In genomic region chr12:57429473-57430116, GRCh38 we compare ENCODE assay signal across 6 cellular contexts. TPM values are rescaled to one million over a fixed set of nuclear protein-coding genes. Genes with fewer than 3 reads are reported as not detected.
DNase-seq lines count a peak whose midpoint lies in the region; ATAC-seq lines count a peak whose summit lies in the region.

No MANE protein-coding gene starts in this region.

- no peak for DNase-seq in CD4-positive, CD25-positive, alpha-beta regulatory T cell
- peak in 1 of 2 experiments; percentile 64 for DNase-seq in SJCRH30
- DNase-seq in iris pigment epithelial cell (ENCODE audit: low read depth): peak; percentile 22
- DNase-seq in NCI-H345 treated with DMSO at 0.1 percent for 48 hours (lab: John Stamatoyannopoulos, UW; ENCODE audit: unreplicated experiment): no peak

- H3K27me3 ChIP-seq in CD4-positive, CD25-positive, alpha-beta regulatory T cell (ENCODE audit: control insufficient read depth, insufficient read depth, low read length): no peaks in the 10 kb centered on the region
- no peaks in the 10 kb centered on the region for H3K27me3 ChIP-seq in SJCRH30

- H3K4me1 ChIP-seq in CD4-positive, CD25-positive, alpha-beta regulatory T cell (ENCODE audit: control insufficient read depth, insufficient read depth, low read length, poor library complexity, severe bottlenecking): peaks cover 23% of the 10 kb centered on the region
- peaks cover 7% of the 10 kb centered on the region for H3K4me1 ChIP-seq in SJCRH30

- no peaks in the 10 kb centered on the region for H3K9me3 ChIP-seq in CD4-positive, CD25-positive, alpha-beta regulatory T cell (ENCODE audit: control insufficient read depth in 2 of 2, low read length in 2 of 2)
- no peaks in the 10 kb centered on the region for H3K9me3 ChIP-seq in SJCRH30 (replicated peaks)

- peaks cover 11% of the 10 kb centered on the region for H3K27me3 Mint-ChIP-seq in CD4-positive, CD25-positive, alpha-beta regulatory T cell

- H3K36me3 ChIP-seq in CD4-positive, CD25-positive, alpha-beta regulatory T cell (ENCODE audit: control insufficient read depth, insufficient read depth, low read length): peaks cover 3% of the 10 kb centered on the region
- peaks cover 9% of the 10 kb centered on the region for H3K36me3 ChIP-seq in SJCRH30

- H3K4me3 ChIP-seq in CD4-positive, CD25-positive, alpha-beta regulatory T cell (ENCODE audit: low read depth, low read length): peak overlapping the region; percentile 89
- peak overlapping the region; percentile 65 for H3K4me3 ChIP-seq in SJCRH30

- H3K4me1 Mint-ChIP-seq in CD4-positive, CD25-positive, alpha-beta regulatory T cell: peaks cover 13 to 56% (median 35%) of the 10 kb centered on the region in 4 donors

- H3K27ac Mint-ChIP-seq in CD4-positive, CD25-positive, alpha-beta regulatory T cell: peak overlapping the region; percentile 99 to 100 (median 99)

- ATAC-seq in CD4-positive, CD25-positive, alpha-beta regulatory T cell (ENCODE audit: low read depth in 2 of 2): no peak
- no peak for ATAC-seq in HG02798 (IDR thresholded peaks at IDR 0.05; ENCODE audit: poor library complexity, unreplicated experiment)
- ATAC-seq in HG02840 (IDR thresholded peaks at IDR 0.05; ENCODE audit: low FRiP score, unreplicated experiment): no peak

- H3K9me3 Mint-ChIP-seq in CD4-positive, CD25-positive, alpha-beta regulatory T cell: peaks cover 0 to 1% (median 0%) of the 10 kb centered on the region in 7 donors

- peaks cover 4% of the 10 kb centered on the region for H3K36me3 Mint-ChIP-seq in CD4-positive, CD25-positive, alpha-beta regulatory T cell

- H3K4me3 Mint-ChIP-seq in CD4-positive, CD25-positive, alpha-beta regulatory T cell: peak overlapping the region; percentile 90 to 100 (median 100)

- H3K27ac ChIP-seq in CD4-positive, CD25-positive, alpha-beta regulatory T cell (ENCODE audit: insufficient read depth, low read length, poor library complexity, severe bottlenecking): peak overlapping the region; percentile 96
- peak overlapping the region; percentile 60 for H3K27ac ChIP-seq in SJCRH30

RNA-seq across cellular contexts. Expression of gene R3HDM2, which starts 1.2 kb away (rescaled TPM):
- total RNA-seq in CD4-positive, CD25-positive, alpha-beta regulatory T cell: 115 TPM
- 1 to 10 TPM; 6.0 to 8.6 (median 8.0) TPM for polyA plus RNA-seq in CD4-positive, CD25-positive, alpha-beta regulatory T cell
- total RNA-seq in SJCRH30 (2014; rRNA removed; shearing (Covaris generic)): 17.0 and 18.6 TPM in 2 replicates

RNA-seq across cellular contexts. Expression of gene INHBC, which starts 5.0 kb away (rescaled TPM):
- total RNA-seq in CD4-positive, CD25-positive, alpha-beta regulatory T cell: not detected
- polyA plus RNA-seq in CD4-positive, CD25-positive, alpha-beta regulatory T cell: under 1 TPM in 1 of 4 donors, not detected in 3; 0.21 TPM
- 0.28 and 0.41 TPM in 2 replicates for total RNA-seq in SJCRH30 (2014; rRNA removed; shearing (Covaris generic))

RNA-seq across cellular contexts. Expression of gene INHBE, which starts 25.5 kb away (rescaled TPM):
- total RNA-seq in CD4-positive, CD25-positive, alpha-beta regulatory T cell: not detected
- under 1 TPM in 1 of 4 donors, not detected in 3; 0.06 TPM for polyA plus RNA-seq in CD4-positive, CD25-positive, alpha-beta regulatory T cell
- 17.0 and 32.9 TPM in 2 replicates for total RNA-seq in SJCRH30 (2014; rRNA removed; shearing (Covaris generic))

RNA-seq across cellular contexts. Expression of gene GLI1, which starts 30.0 kb away (rescaled TPM):
- total RNA-seq in CD4-positive, CD25-positive, alpha-beta regulatory T cell: 0.47 TPM
- under 1 TPM in 3 of 4 donors, not detected in 1; 0.07 to 0.23 (median 0.13) TPM for polyA plus RNA-seq in CD4-positive, CD25-positive, alpha-beta regulatory T cell
- total RNA-seq in SJCRH30 (2014; rRNA removed; shearing (Covaris generic)): 171 and 174 TPM in 2 replicates

RNA-seq across cellular contexts. Expression of gene ARHGAP9, which starts 50.1 kb away (rescaled TPM):
- total RNA-seq in CD4-positive, CD25-positive, alpha-beta regulatory T cell: 403 TPM
- polyA plus RNA-seq in CD4-positive, CD25-positive, alpha-beta regulatory T cell: 100 to 1,000 TPM; 173 to 192 (median 182) TPM
- total RNA-seq in SJCRH30 (2014; rRNA removed; shearing (Covaris generic)): 5.7 and 9.3 TPM in 2 replicates

Comparison
In these comparisons a context has a peak if more than half of its experiments do, and no peak if none do; other contexts are left out.
1. RNA of gene INHBE, which starts 25.5 kb away (total RNA-seq): 17.0 to 32.9 TPM in SJCRH30; not detected in CD4-positive, CD25-positive, alpha-beta regulatory T cell (single experiment); every median in the first group is over 10 times any median in the second.